ENCODE assay signal across 8 cellular contexts in the genomic region with DNA sequence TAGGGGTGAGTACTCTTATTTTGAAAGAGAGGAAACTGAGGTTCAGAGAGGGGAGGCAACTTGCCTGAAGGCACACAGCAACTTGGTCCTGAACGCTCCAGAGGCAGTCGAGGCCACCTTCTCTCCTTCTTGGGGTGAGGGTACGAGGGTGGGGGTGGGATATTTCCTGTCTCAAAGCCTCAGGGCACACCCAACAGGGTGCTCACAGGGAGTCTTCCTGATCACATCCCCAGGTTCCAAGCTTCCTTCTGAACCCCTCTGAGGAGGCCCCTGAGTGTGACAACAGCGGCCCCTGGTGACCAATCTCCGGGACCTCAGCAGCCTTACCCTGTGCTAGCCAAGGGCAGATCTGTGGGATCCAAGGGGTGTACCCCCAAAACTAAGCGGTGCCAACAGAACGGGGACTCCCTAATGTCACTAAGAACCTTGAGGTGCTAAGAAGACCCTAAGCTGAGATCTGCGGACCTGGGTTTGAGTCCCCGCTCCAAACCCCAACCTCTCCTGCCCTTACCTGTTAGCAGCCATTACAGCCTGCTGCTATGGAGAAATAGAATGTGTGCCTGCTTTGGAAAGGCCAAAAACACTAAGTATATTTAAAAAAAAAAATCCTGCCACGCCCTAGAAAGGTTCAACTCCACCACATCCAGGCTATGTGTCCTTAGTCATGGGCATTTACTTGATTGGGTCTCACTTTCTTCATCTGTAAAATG. TPM values are rescaled to one million over a fixed set of nuclear protein-coding genes. Genes with fewer than 3 reads are reported as not detected.
A peak's percentile ranks its signal among the peaks of the same experiment; 100 is the strongest.
DNase-seq lines count a peak whose midpoint lies in the region; ATAC-seq and TF ChIP-seq lines count a peak whose summit lies in the region.

No MANE protein-coding gene starts in this region.

- H3K9me3 ChIP-seq in HAP-1: no peaks in the 10 kb centered on the region

- H3K27me3 ChIP-seq in HAP-1 (ENCODE audit: low read depth): no peaks in the 10 kb centered on the region

- no peak for ATAC-seq in GM21717 (IDR thresholded peaks at IDR 0.05; ENCODE audit: unreplicated experiment)

- no peak overlapping the region for H3K4me3 ChIP-seq in HAP-1

- no peak overlapping the region for H3K27ac ChIP-seq in C4-2B

- H3K4me1 ChIP-seq in HAP-1: no peaks in the 10 kb centered on the region

- H3K36me3 ChIP-seq in HAP-1 (replicated peaks): no peaks in the 10 kb centered on the region

- DNase-seq in HAP-1 (ENCODE audit: low spot score in 2 of 2) (peak; percentile 32 to 86), NCI-H82 (lab: John Stamatoyannopoulos, UW) (peak; percentile 90), epidermal melanocyte (ENCODE audit: insufficient read length, low spot score) (peak; percentile 94), myocyte (ENCODE audit: low read depth) (peak; percentile 75)
- peak in 2 of 3 experiments; percentile 44 to 61 for DNase-seq in activated CD8-positive, alpha-beta memory T cell treated with anti-CD3 and anti-CD28 coated beads for 48 hours (ENCODE audit: low read depth in 2 of 3, low spot score in 2 of 3)
- peak; percentile 32 to 53 for DNase-seq in stimulated activated CD8-positive, alpha-beta memory T cell treated with anti-CD3 and anti-CD28 coated beads, Interleukin-4, amount 100 ng/mL, for 4 hours (ENCODE audit: low read depth in 2 of 2, low spot score in 1 of 2)

- peak; percentile 90 for TF ChIP-seq CTCF in C4-2B (conservative IDR thresholded peaks at IDR 0.05)

- in situ Hi-C loops in HAP-1 (cut with MboI; ENCODE audit: low sequenced_read_pairs): loop anchor here (5.0 to 10.0 kb wide), 3 partner anchors 183 to 341 kb away; no protein-coding TSS in a partner anchor

RNA-seq across cellular contexts. Expression of a gene that starts 57.9 kb away (rescaled TPM):
- total RNA-seq in myocyte: 0.08 and 0.31 TPM in 2 replicates
- 0.06 TPM for polyA plus RNA-seq in myocyte (2012)

Comparison
In these comparisons a context has a peak if more than half of its experiments do, and no peak if none do; other contexts are left out.
1. DNase-seq: peak in every context shown above with its lines; median percentile 94 in epidermal melanocyte; 90 in NCI-H82; 75 in myocyte; 59 in HAP-1; 52 in activated CD8-positive, alpha-beta memory T cell treated with anti-CD3 and anti-CD28 coated beads for 48 hours; 42 in stimulated activated CD8-positive, alpha-beta memory T cell treated with anti-CD3 and anti-CD28 coated beads, Interleukin-4, amount 100 ng/mL, for 4 hours.